10 cellular contexts compared by ENCODE assay signal in the genomic region with DNA sequence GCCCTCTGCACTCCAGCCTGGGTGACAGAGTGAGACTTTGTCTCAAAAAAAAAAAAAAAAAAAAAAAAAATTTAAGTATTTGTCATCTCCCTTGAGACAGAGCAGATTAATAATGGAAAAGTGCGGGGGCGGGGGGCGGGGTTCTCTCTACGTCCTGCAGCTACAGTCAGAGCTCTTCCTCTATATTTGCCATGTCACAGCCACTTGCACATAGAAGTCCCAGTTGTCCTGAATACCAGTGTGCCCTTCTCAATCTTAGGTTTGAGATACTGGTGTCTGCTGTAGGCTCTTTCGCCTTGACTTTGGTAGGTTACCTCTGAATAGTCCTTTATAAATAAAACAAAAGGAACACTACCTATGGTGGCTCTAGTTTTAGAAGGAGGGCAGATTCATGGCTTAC.
DNase-seq lines count a peak whose midpoint lies in the region; ATAC-seq and TF ChIP-seq lines count a peak whose summit lies in the region.
"Had no signal": no experiment of that assay in that cellular context is flagged by ENCODE, and none has a peak within 500 bp of the region (broad histone marks: within the 10 kb centered on the region; RNA-seq: fewer than 3 reads in every experiment).

No MANE protein-coding gene starts in this region.

- no peaks in the 10 kb centered on the region for H3K4me1 ChIP-seq in testis

- 61 to 83% methylated on average over 5 of the region's 5 CpGs for WGBS in testis, 2 donors

- no peak for TF ChIP-seq CTCF in LNCaP clone FGC (IDR thresholded peaks at IDR 0.05; ENCODE audit: control insufficient read depth, extremely low read depth, insufficient read depth)
- no peak for TF ChIP-seq CTCF in epithelial cell of esophagus (IDR thresholded peaks at IDR 0.05; ENCODE audit: insufficient read depth, low read depth, low read length, missing control alignments)
- TF ChIP-seq CTCF in testis (IDR thresholded peaks at IDR 0.05), result no peak

- intact Hi-C loops in testis (cut with DNase I; ENCODE audit: low total_unique reads), result no loop called here

- ATAC-seq in GM19025 (IDR thresholded peaks at IDR 0.05; ENCODE audit: low read depth, unreplicated experiment), result peak; percentile 40
- ATAC-seq in HG03521 (IDR thresholded peaks at IDR 0.05; ENCODE audit: unreplicated experiment), result no peak

- H3K27me3 ChIP-seq in H7 (ENCODE audit: control insufficient read depth, insufficient read depth, low read length) (no peaks in the 10 kb centered on the region), testis (no peaks in the 10 kb centered on the region)

- H3K4me3 ChIP-seq in LNCaP clone FGC (ENCODE audit: low read depth, low read length) (peak overlapping the region; percentile 10; the same call in 1 of the 2 replicates), epithelial cell of esophagus (ENCODE audit: low read length) (no peak overlapping the region), skeletal muscle cell (ENCODE audit: low read depth, low read length) (no peak overlapping the region), H7 (ENCODE audit: insufficient read depth, low read depth, low read length) (no peak overlapping the region), testis (no peak overlapping the region)
- H3K4me3 ChIP-seq: GM23338 had no signal

- H3K36me3 ChIP-seq in H7 (replicated peaks; ENCODE audit: control insufficient read depth, insufficient read depth, low read length) (no peaks in the 10 kb centered on the region), testis (ENCODE audit: low read depth, missing control alignments) (no peaks in the 10 kb centered on the region)

- no peak for TF ChIP-seq POLR2A in testis (IDR thresholded peaks at IDR 0.05)

- no peak overlapping the region for H3K27ac ChIP-seq in testis

- DNase-seq in LNCaP clone FGC (ENCODE audit: low read depth) (peak; percentile 15), epithelial cell of esophagus (ENCODE audit: low read depth) (peak; percentile 74), skeletal muscle cell (ENCODE audit: low read depth) (peak; percentile 56), H7 (no peak), testis (no peak), retina (no peak)
- DNase-seq: posterior cingulate gyrus had no signal

- H3K9me3 ChIP-seq in testis, result no peaks in the 10 kb centered on the region

Comparison
In these comparisons a context has a peak if more than half of its experiments do, and no peak if none do; other contexts are left out.
1. DNase-seq: peak in LNCaP clone FGC (single experiment), epithelial cell of esophagus (single experiment) and skeletal muscle cell (single experiment); none in H7 (single experiment), testis (single experiment) and retina (single experiment).